In the genomic region with DNA sequence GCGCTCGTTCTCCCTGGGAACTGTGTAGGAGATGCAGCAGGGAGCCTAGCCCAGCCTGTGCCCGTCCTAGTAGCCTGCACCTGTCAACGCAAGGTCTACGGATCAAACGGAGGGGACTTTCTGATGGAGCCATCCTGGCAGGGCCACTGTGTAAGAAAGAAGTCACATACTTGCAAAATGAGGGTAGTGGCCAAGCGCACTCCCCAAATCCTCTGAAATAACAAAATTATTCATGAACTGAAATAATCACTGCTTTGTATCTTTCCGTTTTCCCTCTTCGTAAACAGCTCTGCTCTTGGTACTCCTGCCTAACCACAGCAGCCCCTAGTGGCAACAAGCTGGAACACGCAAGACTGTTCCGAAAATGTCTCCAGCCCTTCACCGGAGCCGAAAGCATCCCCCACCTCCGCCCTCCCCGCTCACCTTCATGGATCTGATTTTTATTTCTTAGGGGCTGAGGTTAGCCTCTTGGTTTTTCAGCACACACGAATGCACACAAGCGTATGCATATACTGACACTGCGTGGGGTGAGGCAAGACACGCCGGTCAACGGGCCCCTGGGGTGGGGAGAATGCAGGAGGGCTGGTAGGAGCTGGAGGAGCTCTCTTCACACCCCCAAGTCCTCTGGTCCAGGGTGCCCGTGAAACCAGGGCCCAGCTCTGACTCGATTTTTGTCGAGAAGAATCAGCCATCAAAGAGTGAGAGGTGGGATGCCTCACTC, we compare ENCODE assay signal across 8 cellular contexts.
DNase-seq lines count a peak whose midpoint lies in the region; ATAC-seq and TF ChIP-seq lines count a peak whose summit lies in the region.

No MANE protein-coding gene starts in this region.

- H3K4me1 Mint-ChIP-seq in activated CD4-positive, alpha-beta T cell treated with anti-CD3 and anti-CD28 coated beads for 36 hours = peaks cover 5% of the 10 kb centered on the region
- H3K4me1 Mint-ChIP-seq in activated T-helper 1 cell treated with anti-CD3 and anti-CD28 coated beads, Interleukin-12 subunit alpha, Interleukin-12 subunit beta, Interleukin-2, Interleukin-4 antibody, amounts not matched to agents 30 ng/mL and 10 ng/mL and 1 ng/mL, durations not matched to agents 14 hours and 24 hours and 36 hours (ENCODE audit: low read depth) = peaks cover 8% of the 10 kb centered on the region

- H3K4me1 ChIP-seq in osteoblast (ENCODE audit: insufficient read depth, low read length) = peaks cover 19% of the 10 kb centered on the region

- peak overlapping the region; percentile 54 for H3K4me3 ChIP-seq in osteoblast (ENCODE audit: insufficient read depth, low read length)

- peaks cover 20% of the 10 kb centered on the region for H3K27me3 Mint-ChIP-seq in activated CD4-positive, alpha-beta T cell treated with anti-CD3 and anti-CD28 coated beads for 36 hours
- peaks cover 25% of the 10 kb centered on the region for H3K27me3 Mint-ChIP-seq in activated T-helper 1 cell treated with anti-CD3 and anti-CD28 coated beads, Interleukin-12 subunit alpha, Interleukin-12 subunit beta, Interleukin-2, Interleukin-4 antibody, amounts not matched to agents 30 ng/mL and 10 ng/mL and 1 ng/mL, durations not matched to agents 14 hours and 24 hours and 36 hours (ENCODE audit: insufficient read depth)

- H3K9me3 ChIP-seq in osteoblast (ENCODE audit: low read depth, low read length) = no peaks in the 10 kb centered on the region

- CTCF ChIA-PET in activated CD4-positive, alpha-beta T cell treated with anti-CD3 and anti-CD28 coated beads for 36 hours (lab: Charles Lee) = interaction anchor here (0.6 to 1.9 kb wide), 12 partner anchors 8 to 1017 kb away, joined by 3 to 5 read pairs (median 4); a partner anchor contains a TSS

- H3K9me3 Mint-ChIP-seq in activated CD4-positive, alpha-beta T cell treated with anti-CD3 and anti-CD28 coated beads for 36 hours (ENCODE audit: low read depth) = no peaks in the 10 kb centered on the region
- no peaks in the 10 kb centered on the region for H3K9me3 Mint-ChIP-seq in activated T-helper 1 cell treated with anti-CD3 and anti-CD28 coated beads, Interleukin-12 subunit alpha, Interleukin-12 subunit beta, Interleukin-2, Interleukin-4 antibody, amounts not matched to agents 30 ng/mL and 10 ng/mL and 1 ng/mL, durations not matched to agents 14 hours and 24 hours and 36 hours

- peak overlapping the region; percentile 49 for H2AFZ ChIP-seq in osteoblast (ENCODE audit: low read length)

- ATAC-seq in activated CD4-positive, alpha-beta T cell treated with anti-CD3 and anti-CD28 coated beads for 36 hours = peak; percentile 61
- ATAC-seq in HG02642 (IDR thresholded peaks at IDR 0.05; ENCODE audit: poor library complexity, unreplicated experiment) = peak; percentile 81
- no peak for ATAC-seq in HG03520 (IDR thresholded peaks at IDR 0.05; ENCODE audit: unreplicated experiment)

- no peak overlapping the region for H3K4me3 Mint-ChIP-seq in activated CD4-positive, alpha-beta T cell treated with anti-CD3 and anti-CD28 coated beads for 36 hours
- H3K4me3 Mint-ChIP-seq in activated T-helper 1 cell treated with anti-CD3 and anti-CD28 coated beads, Interleukin-12 subunit alpha, Interleukin-12 subunit beta, Interleukin-2, Interleukin-4 antibody, amounts not matched to agents 30 ng/mL and 10 ng/mL and 1 ng/mL, durations not matched to agents 14 hours and 24 hours and 36 hours = no peak overlapping the region

- TF ChIP-seq CTCF in osteoblast (IDR thresholded peaks at IDR 0.05; ENCODE audit: extremely low read depth, low read depth, low read length) = peak; percentile 96

- intact Hi-C loops in activated CD4-positive, alpha-beta T cell treated with anti-CD3 and anti-CD28 coated beads for 36 hours (cut with DNase I, micrococcal nuclease) = loop anchor here (1.0 to 10.0 kb wide), 6 partner anchors 100 to 1018 kb away; a partner anchor contains a TSS
- intact Hi-C loops in activated T-helper 1 cell treated with anti-CD3 and anti-CD28 coated beads, Interleukin-12 subunit alpha, Interleukin-12 subunit beta, Interleukin-2, Interleukin-4 antibody, amounts not matched to agents 30 ng/mL and 10 ng/mL and 1 ng/mL, durations not matched to agents 14 hours and 24 hours and 36 hours (cut with micrococcal nuclease) = loop anchor here (1.0 to 10.0 kb wide), 5 partner anchors 102 to 1110 kb away; a partner anchor contains a TSS

- H3K27me3 ChIP-seq in osteoblast (ENCODE audit: insufficient read depth, low read length) = peaks cover 6% of the 10 kb centered on the region

- no peak overlapping the region for H3K27ac Mint-ChIP-seq in activated CD4-positive, alpha-beta T cell treated with anti-CD3 and anti-CD28 coated beads for 36 hours
- no peak overlapping the region for H3K27ac Mint-ChIP-seq in activated T-helper 1 cell treated with anti-CD3 and anti-CD28 coated beads, Interleukin-12 subunit alpha, Interleukin-12 subunit beta, Interleukin-2, Interleukin-4 antibody, amounts not matched to agents 30 ng/mL and 10 ng/mL and 1 ng/mL, durations not matched to agents 14 hours and 24 hours and 36 hours

- DNase-seq in activated CD4-positive, alpha-beta T cell treated with anti-CD3 and anti-CD28 coated beads for 36 hours = peak; percentile 64
- no peak for DNase-seq in activated CD4-positive, alpha-beta T cell treated with anti-CD3 and anti-CD28 coated beads for 4 hours
- DNase-seq in NCI-H2171 treated with DMSO at 0.1 percent for 48 hours (lab: John Stamatoyannopoulos, UW) = peak; percentile 41
- DNase-seq in activated T-helper 1 cell treated with anti-CD3 and anti-CD28 coated beads, Interleukin-12 subunit alpha, Interleukin-12 subunit beta, Interleukin-2, Interleukin-4 antibody, amounts not matched to agents 30 ng/mL and 10 ng/mL and 1 ng/mL, durations not matched to agents 14 hours and 24 hours and 36 hours (ENCODE audit: low spot score) = peak; percentile 11
- DNase-seq in globus pallidus (ENCODE audit: low spot score) = peak; percentile 77
- peak; percentile 88 for DNase-seq in osteoblast (ENCODE audit: insufficient read length, low spot score, missing footprints)

- no peaks in the 10 kb centered on the region for H3K36me3 Mint-ChIP-seq in activated CD4-positive, alpha-beta T cell treated with anti-CD3 and anti-CD28 coated beads for 36 hours (ENCODE audit: low read depth)
- H3K36me3 Mint-ChIP-seq in activated T-helper 1 cell treated with anti-CD3 and anti-CD28 coated beads, Interleukin-12 subunit alpha, Interleukin-12 subunit beta, Interleukin-2, Interleukin-4 antibody, amounts not matched to agents 30 ng/mL and 10 ng/mL and 1 ng/mL, durations not matched to agents 14 hours and 24 hours and 36 hours (ENCODE audit: low read depth) = no peaks in the 10 kb centered on the region

- POLR2A ChIA-PET in activated CD4-positive, alpha-beta T cell treated with anti-CD3 and anti-CD28 coated beads for 36 hours (lab: Charles Lee) = no interaction called here

- peak overlapping the region; percentile 42 for H3K4me2 ChIP-seq in osteoblast (ENCODE audit: insufficient read depth, low read length)

- H3K36me3 ChIP-seq in osteoblast (ENCODE audit: insufficient read depth, low read length) = no peaks in the 10 kb centered on the region

- no peak overlapping the region for H3K27ac ChIP-seq in osteoblast (ENCODE audit: low read depth, low read length)

- no peaks in the 10 kb centered on the region for H3K79me2 ChIP-seq in osteoblast (ENCODE audit: insufficient read depth, low read length)

- no peaks in the 10 kb centered on the region for H4K20me1 ChIP-seq in osteoblast (ENCODE audit: insufficient read depth, low read length)

Comparison
In these comparisons a context has a peak if more than half of its experiments do, and no peak if none do; other contexts are left out.
1. DNase-seq: peak in activated CD4-positive, alpha-beta T cell treated with anti-CD3 and anti-CD28 coated beads for 36 hours (single experiment), NCI-H2171 treated with DMSO at 0.1 percent for 48 hours (single experiment), activated T-helper 1 cell treated with anti-CD3 and anti-CD28 coated beads, Interleukin-12 subunit alpha, Interleukin-12 subunit beta, Interleukin-2, Interleukin-4 antibody, amounts not matched to agents 30 ng/mL and 10 ng/mL and 1 ng/mL, durations not matched to agents 14 hours and 24 hours and 36 hours (single experiment), globus pallidus (single experiment) and osteoblast (single experiment); none in activated CD4-positive, alpha-beta T cell treated with anti-CD3 and anti-CD28 coated beads for 4 hours (0 of 2).